ENCODE assay signal across 8 cellular contexts in the genomic region with DNA sequence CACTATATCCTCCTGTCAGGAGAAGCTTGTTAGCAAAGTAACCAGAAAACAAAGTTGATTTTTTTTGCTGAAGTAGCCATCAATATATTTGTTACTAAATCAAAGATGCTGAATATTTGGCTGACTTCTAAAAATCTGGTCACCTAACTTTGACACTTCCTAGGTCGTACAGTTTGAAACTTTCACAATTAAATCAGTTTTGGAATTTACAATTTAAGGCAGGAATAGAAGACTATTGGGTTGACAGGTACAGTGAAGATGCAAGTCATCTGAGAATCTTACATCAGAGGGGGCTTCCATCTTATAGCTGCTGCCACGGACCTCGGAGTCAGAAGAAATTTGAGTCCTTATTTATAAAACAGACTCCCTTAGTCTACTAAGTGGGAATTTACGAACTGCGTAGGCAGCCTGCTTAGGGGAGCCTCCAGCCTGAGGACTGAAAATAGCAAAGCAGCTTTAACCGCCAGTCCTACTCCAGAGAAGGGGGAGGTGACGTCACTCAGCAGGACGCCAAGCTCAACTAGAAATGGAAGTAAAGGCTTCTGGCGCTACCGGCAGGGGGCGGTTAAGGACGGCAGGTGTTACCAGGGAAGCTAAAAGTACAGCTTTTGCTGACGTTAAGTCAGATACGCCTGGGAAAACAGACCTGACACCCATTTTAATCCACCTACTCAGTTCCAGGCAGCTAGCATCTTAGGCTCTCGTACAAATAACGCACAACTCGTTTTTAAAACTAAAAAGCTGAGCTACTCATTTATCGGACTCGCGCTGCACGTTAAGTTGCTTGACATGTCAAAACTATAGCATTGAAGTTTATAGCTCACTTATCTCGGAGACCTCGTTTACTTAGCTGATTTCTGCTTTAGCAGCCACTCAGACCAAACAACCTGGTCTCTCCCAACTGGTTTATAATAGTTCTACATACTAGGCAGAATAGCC.
DNase-seq lines count a peak whose midpoint lies in the region; ATAC-seq, FAIRE-seq and TF ChIP-seq lines count a peak whose summit lies in the region.

No MANE protein-coding gene starts in this region.

- peak overlapping the region; percentile 97 for H3K27ac Mint-ChIP-seq in endodermal cell

- peaks cover 7% of the 10 kb centered on the region for H3K9me3 ChIP-seq in endodermal cell (ENCODE audit: control insufficient read depth, low read length)

- peak; percentile 36 for ATAC-seq in GM21367 (IDR thresholded peaks at IDR 0.05; ENCODE audit: unreplicated experiment)

- peak overlapping the region; percentile 85 for H3K27ac ChIP-seq in endodermal cell (ENCODE audit: low read depth, low read length)

- peaks cover 65% of the 10 kb centered on the region for H3K4me1 Mint-ChIP-seq in endodermal cell

- peak overlapping the region; percentile 80 for H3K4me3 Mint-ChIP-seq in endodermal cell

- H3K4me3 ChIP-seq in endodermal cell (ENCODE audit: low read length), result peak overlapping the region; percentile 94

- H3K27me3 ChIP-seq in endodermal cell (ENCODE audit: control insufficient read depth, insufficient read depth, low read length, poor library complexity, severe bottlenecking), result no peaks in the 10 kb centered on the region

- H3K4me1 ChIP-seq in endodermal cell (ENCODE audit: control insufficient read depth, insufficient read depth, low read length), result peaks cover 26% of the 10 kb centered on the region

- no peak for FAIRE-seq in HTR-8/SVneo (lab: Jason Lieb, UNC)

- H3K27me3 Mint-ChIP-seq in endodermal cell (ENCODE audit: insufficient read depth), result no peaks in the 10 kb centered on the region

- WGBS in endodermal cell (ENCODE audit: insufficient coverage in 1 of 2, insufficient read length in 1 of 2), 2 experiments, result 2 to 3% methylated on average over 17 to 23 of the region's 23 CpGs

- H3K36me3 ChIP-seq in endodermal cell (ENCODE audit: control insufficient read depth, insufficient read depth, low read length), result no peaks in the 10 kb centered on the region

- no peaks in the 10 kb centered on the region for H3K36me3 Mint-ChIP-seq in endodermal cell (ENCODE audit: low read depth)

- peak overlapping the region; percentile 77 for H3K9ac ChIP-seq in endodermal cell (ENCODE audit: extremely low read depth, low read length, poor library complexity, severe bottlenecking)

- no peaks in the 10 kb centered on the region for H3K9me3 Mint-ChIP-seq in endodermal cell

- peak; percentile 92 for TF ChIP-seq CTCF in endodermal cell (conservative IDR thresholded peaks at IDR 0.05)

- DNase-seq in CMK (ENCODE audit: low read depth), result peak; percentile 72
- DNase-seq in HTR-8/SVneo (ENCODE audit: insufficient read length, low spot score), result peak; percentile 68
- DNase-seq in NOMO-1 treated with DMSO at 0.1 percent for 48 hours (lab: John Stamatoyannopoulos, UW; ENCODE audit: unreplicated experiment), result peak; percentile 93
- DNase-seq in activated CD8-positive, alpha-beta memory T cell treated with anti-CD3 and anti-CD28 coated beads, Interleukin-2, amount 50 U/mL, for 1 hour (ENCODE audit: extremely low read depth), result peak; percentile 93
- DNase-seq in endodermal cell, result peak; percentile 98
- peak; percentile 62 for DNase-seq in middle frontal gyrus (ENCODE audit: extremely low spot score, low spot score)
- DNase-seq in stimulated activated CD8-positive, alpha-beta memory T cell treated with anti-CD3 and anti-CD28 coated beads, Interleukin-2, amount 100 ng/mL, for 48 hours (ENCODE audit: low read depth in 2 of 2), result peak; percentile 81 to 88

Comparison
In these comparisons a context has a peak if more than half of its experiments do, and no peak if none do; other contexts are left out.
1. Peak in every context shown above with its lines: DNase-seq, ATAC-seq, H3K4me3 ChIP-seq and H3K27ac ChIP-seq.